Comparison of ENCODE assay signal across 25 cellular contexts in the genomic region with DNA sequence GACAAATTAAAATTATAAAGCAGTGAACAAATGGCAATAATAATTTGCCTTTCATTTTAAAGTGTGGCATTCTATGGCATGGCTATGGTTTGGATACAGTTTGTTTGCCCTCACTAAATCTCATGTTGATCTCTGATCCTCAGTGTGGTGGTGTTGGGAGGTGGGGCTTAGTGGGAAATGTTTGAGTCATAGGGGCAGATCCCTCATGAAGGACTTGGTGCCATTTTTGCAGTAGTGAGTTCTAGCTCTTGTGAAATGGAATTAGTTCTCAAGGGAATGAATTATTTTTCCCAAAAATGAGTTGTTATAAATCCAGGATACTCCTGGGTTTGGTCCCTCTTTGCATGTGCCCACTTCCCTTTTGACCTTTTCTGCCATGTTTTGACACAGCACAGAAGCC.
"Had no signal": no experiment of that assay in that cellular context is flagged by ENCODE, and none has a peak within 500 bp of the region (broad histone marks: within the 10 kb centered on the region; RNA-seq: fewer than 3 reads in every experiment).

No MANE protein-coding gene starts in this region.

- H3K4me3 ChIP-seq: SK-N-MC had no signal

- ATAC-seq: activated CD8-positive, alpha-beta memory T cell treated with anti-CD3 and anti-CD28 coated beads, Interleukin-2, amount 10 ng/mL, durations not matched to agents 7 days and 5 days; activated naive CD4-positive, alpha-beta T cell treated with anti-CD3 and anti-CD28 coated beads, Interleukin-2, amount 50 U/mL, for 72 hours; Panc1; Right ventricle myocardium inferior; T-cell had no signal

- DNase-seq: activated B cell treated with CpG ODN at 0.5 μM for 24 hours; activated CD4-positive, alpha-beta T cell treated with anti-CD3 and anti-CD28 coated beads for 1 hour; activated CD4-positive, alpha-beta T cell treated with anti-CD3 and anti-CD28 coated beads, Interleukin-2, amount 10 ng/mL, durations not matched to agents 24 days and 14 days; activated CD4-positive, alpha-beta T cell treated with anti-CD3 and anti-CD28 coated beads, Interleukin-2, amount 50 U/mL, for 48 hours; activated CD8-positive, alpha-beta memory T cell treated with anti-CD3 and anti-CD28 coated beads, Interleukin-2, amount 10 ng/mL, durations not matched to agents 7 days and 5 days; activated effector memory CD4-positive, alpha-beta T cell treated with anti-CD3 and anti-CD28 coated beads, Interleukin-2, amount 50 U/mL, for 16 hours; activated naive CD4-positive, alpha-beta T cell treated with Interleukin-2 at 50 U/mL for 16 hours; activated T-cell treated with anti-CD3 and anti-CD28 coated beads, Interleukin-2, amount 50 U/mL, for 24 hours; anterior cingulate cortex; Karpas-422; NCI-H1048; NCI-H146; NCI-H187 treated with DMSO at 0.1 percent for 48 hours; NCI-H2171; NCI-H226; NCI-H526; NCI-H82; RPMI8226; T-cell; T-helper 2 cell; T1000 had no signal

- H3K27ac ChIP-seq: SK-N-MC had no signal
